1 cellular context compared by ENCODE assay signal in the genomic region with DNA sequence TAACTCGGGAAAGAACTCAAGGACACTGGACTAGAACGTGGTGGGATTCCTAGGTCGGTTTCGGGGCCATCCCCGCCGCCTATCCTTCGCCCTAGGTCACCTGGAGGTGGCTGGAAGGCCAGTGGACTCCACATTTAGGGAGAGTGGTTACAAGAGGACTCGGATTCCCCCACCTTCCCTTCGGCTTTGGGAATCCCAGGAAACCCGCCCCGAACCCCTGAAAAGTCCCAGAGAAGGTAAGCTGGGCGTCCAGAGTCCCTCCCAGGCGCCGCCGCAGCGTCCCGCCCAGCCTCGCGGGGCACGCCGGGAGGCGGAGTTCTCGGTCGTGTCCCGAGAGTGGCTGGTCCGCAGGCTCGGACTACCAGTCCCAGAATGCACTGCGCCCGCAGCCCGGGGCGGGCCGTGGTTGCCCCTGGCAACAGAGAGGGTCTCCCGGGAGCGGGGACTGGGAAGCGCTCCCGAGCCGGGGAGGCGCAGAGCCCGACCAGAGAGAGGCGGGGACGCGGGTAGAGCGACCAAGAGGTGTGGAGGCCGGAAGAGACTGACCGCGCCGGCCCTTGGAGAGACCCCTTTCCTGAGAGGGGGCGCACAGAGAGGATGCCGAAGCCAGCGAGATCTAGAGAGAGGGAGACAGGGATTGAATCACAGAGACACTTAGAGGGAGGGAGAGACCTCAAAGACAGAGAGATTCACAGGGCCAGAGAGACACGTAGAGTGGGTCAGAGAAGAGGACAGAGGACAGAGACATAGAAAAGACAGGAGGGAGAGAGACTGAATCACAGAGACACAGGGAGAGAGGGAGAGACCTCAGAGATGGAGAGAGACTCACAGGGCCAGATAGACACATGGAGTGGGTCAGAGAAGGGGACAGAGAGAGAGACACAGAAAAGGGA.
A peak's percentile ranks its signal among the peaks of the same experiment; 100 is the strongest.
TF ChIP-seq lines count a peak whose summit lies in the region.

No MANE protein-coding gene starts in this region.

TF ChIP-seq in K562, 482 proteins besides CTCF, POLR2A, EP300 and RAD21 (continued from another document and continues in another):
- TF ChIP-seq NR0B1 (IDR thresholded peaks at IDR 0.05; ENCODE audit: partially characterized antibody): no peak
- no peak for TF ChIP-seq TFAM (CRISPR knock-in tag; conservative IDR thresholded peaks at IDR 0.05)
- no peak for TF ChIP-seq SPI1 (IDR thresholded peaks at IDR 0.05; ENCODE audit: borderline replicate concordance, low read depth, low read length)
- TF ChIP-seq ZNF354B (CRISPR knock-in tag; IDR thresholded peaks at IDR 0.05): no peak
- 0 out of 2 replicates have a peak, but pooled peaks have one; percentile 42 for TF ChIP-seq ZNF175 (CRISPR knock-in tag; IDR thresholded peaks at IDR 0.05; ENCODE audit: low read depth)
- TF ChIP-seq E2F8 (IDR thresholded peaks at IDR 0.05; ENCODE audit: low read depth, partially characterized antibody): no peak
- TF ChIP-seq JUN (IDR thresholded peaks at IDR 0.05; ENCODE audit: borderline replicate concordance, low read depth, low read length): no peak
- TF ChIP-seq JUN (CRISPR knock-in tag; IDR thresholded peaks at IDR 0.05; ENCODE audit: borderline replicate concordance): no peak
- TF ChIP-seq MAZ (CRISPR knock-in tag; conservative IDR thresholded peaks at IDR 0.05 in 1 of 2, IDR thresholded peaks at IDR 0.05 in 1 of 2): peak; percentile 62 to 76; a peak in 2 of 4 replicates
- no peak for TF ChIP-seq BRD9 (IDR thresholded peaks at IDR 0.05; ENCODE audit: low read depth, partially characterized antibody)
- TF ChIP-seq, protein P1, sequence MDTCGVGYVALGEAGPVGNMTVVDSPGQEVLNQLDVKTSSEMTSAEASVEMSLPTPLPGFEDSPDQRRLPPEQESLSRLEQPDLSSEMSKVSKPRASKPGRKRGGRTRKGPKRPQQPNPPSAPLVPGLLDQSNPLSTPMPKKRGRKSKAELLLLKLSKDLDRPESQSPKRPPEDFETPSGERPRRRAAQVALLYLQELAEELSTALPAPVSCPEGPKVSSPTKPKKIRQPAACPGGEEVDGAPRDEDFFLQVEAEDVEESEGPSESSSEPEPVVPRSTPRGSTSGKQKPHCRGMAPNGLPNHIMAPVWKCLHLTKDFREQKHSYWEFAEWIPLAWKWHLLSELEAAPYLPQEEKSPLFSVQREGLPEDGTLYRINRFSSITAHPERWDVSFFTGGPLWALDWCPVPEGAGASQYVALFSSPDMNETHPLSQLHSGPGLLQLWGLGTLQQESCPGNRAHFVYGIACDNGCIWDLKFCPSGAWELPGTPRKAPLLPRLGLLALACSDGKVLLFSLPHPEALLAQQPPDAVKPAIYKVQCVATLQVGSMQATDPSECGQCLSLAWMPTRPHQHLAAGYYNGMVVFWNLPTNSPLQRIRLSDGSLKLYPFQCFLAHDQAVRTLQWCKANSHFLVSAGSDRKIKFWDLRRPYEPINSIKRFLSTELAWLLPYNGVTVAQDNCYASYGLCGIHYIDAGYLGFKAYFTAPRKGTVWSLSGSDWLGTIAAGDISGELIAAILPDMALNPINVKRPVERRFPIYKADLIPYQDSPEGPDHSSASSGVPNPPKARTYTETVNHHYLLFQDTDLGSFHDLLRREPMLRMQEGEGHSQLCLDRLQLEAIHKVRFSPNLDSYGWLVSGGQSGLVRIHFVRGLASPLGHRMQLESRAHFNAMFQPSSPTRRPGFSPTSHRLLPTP (IDR thresholded peaks at IDR 0.05; ENCODE audit: borderline replicate concordance, extremely low read depth, insufficient read length): no peak
- TF ChIP-seq CBX5 (IDR thresholded peaks at IDR 0.05; ENCODE audit: borderline replicate concordance, low read depth): no peak
- TF ChIP-seq, protein P2, sequence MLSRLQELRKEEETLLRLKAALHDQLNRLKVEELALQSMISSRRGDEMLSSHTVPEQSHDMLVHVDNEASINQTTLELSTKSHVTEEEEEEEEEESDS (CRISPR knock-in tag; IDR thresholded peaks at IDR 0.05): no peak
- no peak for TF ChIP-seq SUPT5H (IDR thresholded peaks at IDR 0.05)
- TF ChIP-seq GTF2F1 (IDR thresholded peaks at IDR 0.05; ENCODE audit: low read depth, low read length): no peak
- TF ChIP-seq HES1 (IDR thresholded peaks at IDR 0.05; ENCODE audit: low read depth): no peak
- TF ChIP-seq ETV5 (CRISPR knock-in tag; IDR thresholded peaks at IDR 0.05; ENCODE audit: low read depth): no peak
- TF ChIP-seq, protein P3, sequence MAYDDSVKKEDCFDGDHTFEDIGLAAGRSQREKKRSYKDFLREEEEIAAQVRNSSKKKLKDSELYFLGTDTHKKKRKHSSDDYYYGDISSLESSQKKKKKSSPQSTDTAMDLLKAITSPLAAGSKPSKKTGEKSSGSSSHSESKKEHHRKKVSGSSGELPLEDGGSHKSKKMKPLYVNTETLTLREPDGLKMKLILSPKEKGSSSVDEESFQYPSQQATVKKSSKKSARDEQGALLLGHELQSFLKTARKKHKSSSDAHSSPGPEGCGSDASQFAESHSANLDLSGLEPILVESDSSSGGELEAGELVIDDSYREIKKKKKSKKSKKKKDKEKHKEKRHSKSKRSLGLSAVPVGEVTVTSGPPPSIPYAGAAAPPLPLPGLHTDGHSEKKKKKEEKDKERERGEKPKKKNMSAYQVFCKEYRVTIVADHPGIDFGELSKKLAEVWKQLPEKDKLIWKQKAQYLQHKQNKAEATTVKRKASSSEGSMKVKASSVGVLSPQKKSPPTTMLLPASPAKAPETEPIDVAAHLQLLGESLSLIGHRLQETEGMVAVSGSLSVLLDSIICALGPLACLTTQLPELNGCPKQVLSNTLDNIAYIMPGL (CRISPR knock-in tag; IDR thresholded peaks at IDR 0.05): no peak
- no peak for TF ChIP-seq ZNF699 (CRISPR knock-in tag; IDR thresholded peaks at IDR 0.05; ENCODE audit: insufficient replicate concordance)
- no peak for TF ChIP-seq ZNF583 (CRISPR knock-in tag; IDR thresholded peaks at IDR 0.05)
- TF ChIP-seq CBX1 (IDR thresholded peaks at IDR 0.05; ENCODE audit: low read depth): no peak
- TF ChIP-seq MTA2 (IDR thresholded peaks at IDR 0.05; ENCODE audit: low read depth): no peak
- TF ChIP-seq MECOM (CRISPR knock-in tag; IDR thresholded peaks at IDR 0.05): no peak
- no peak for TF ChIP-seq DLX4 (CRISPR knock-in tag; IDR thresholded peaks at IDR 0.05)
- TF ChIP-seq, protein P4, sequence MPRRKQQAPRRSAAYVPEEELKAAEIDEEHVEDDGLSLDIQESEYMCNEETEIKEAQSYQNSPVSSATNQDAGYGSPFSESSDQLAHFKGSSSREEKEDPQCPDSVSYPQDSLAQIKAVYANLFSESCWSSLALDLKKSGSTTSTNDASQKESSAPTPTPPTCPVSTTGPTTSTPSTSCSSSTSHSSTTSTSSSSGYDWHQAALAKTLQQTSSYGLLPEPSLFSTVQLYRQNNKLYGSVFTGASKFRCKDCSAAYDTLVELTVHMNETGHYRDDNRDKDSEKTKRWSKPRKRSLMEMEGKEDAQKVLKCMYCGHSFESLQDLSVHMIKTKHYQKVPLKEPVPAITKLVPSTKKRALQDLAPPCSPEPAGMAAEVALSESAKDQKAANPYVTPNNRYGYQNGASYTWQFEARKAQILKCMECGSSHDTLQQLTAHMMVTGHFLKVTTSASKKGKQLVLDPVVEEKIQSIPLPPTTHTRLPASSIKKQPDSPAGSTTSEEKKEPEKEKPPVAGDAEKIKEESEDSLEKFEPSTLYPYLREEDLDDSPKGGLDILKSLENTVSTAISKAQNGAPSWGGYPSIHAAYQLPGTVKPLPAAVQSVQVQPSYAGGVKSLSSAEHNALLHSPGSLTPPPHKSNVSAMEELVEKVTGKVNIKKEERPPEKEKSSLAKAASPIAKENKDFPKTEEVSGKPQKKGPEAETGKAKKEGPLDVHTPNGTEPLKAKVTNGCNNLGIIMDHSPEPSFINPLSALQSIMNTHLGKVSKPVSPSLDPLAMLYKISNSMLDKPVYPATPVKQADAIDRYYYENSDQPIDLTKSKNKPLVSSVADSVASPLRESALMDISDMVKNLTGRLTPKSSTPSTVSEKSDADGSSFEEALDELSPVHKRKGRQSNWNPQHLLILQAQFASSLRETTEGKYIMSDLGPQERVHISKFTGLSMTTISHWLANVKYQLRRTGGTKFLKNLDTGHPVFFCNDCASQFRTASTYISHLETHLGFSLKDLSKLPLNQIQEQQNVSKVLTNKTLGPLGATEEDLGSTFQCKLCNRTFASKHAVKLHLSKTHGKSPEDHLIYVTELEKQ (CRISPR knock-in tag; IDR thresholded peaks at IDR 0.05): no peak
- TF ChIP-seq EWSR1 (IDR thresholded peaks at IDR 0.05; ENCODE audit: borderline replicate concordance, low read depth, partially characterized antibody): no peak
- TF ChIP-seq, protein P5, sequence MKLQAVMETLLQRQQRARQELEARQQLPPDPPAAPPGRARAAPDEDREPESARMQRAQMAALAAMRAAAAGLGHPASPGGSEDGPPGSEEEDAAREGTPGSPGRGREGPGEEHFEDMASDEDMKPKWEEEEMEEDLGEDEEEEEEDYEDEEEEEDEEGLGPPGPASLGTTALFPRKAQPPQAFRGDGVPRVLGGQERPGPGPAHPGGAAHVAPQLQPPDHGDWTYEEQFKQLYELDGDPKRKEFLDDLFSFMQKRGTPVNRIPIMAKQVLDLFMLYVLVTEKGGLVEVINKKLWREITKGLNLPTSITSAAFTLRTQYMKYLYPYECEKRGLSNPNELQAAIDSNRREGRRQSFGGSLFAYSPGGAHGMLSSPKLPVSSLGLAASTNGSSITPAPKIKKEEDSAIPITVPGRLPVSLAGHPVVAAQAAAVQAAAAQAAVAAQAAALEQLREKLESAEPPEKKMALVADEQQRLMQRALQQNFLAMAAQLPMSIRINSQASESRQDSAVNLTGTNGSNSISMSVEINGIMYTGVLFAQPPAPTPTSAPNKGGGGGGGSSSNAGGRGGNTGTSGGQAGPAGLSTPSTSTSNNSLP (IDR thresholded peaks at IDR 0.05; ENCODE audit: borderline replicate concordance, low read depth, low read length): no peak
- no peak for TF ChIP-seq ZKSCAN1 (IDR thresholded peaks at IDR 0.05; ENCODE audit: low read depth, low read length)
- TF ChIP-seq BRF1 (IDR thresholded peaks at IDR 0.05; ENCODE audit: borderline replicate concordance, extremely low read depth, insufficient read length): no peak
- peak; percentile 51 for TF ChIP-seq RBFOX2 (IDR thresholded peaks at IDR 0.05; ENCODE audit: low read depth, low read length)
- no peak for TF ChIP-seq E2F4 (CRISPR knock-in tag; IDR thresholded peaks at IDR 0.05; ENCODE audit: low read depth)
- TF ChIP-seq CBFA2T2 (conservative IDR thresholded peaks at IDR 0.05): no peak
- no peak for TF ChIP-seq PHB (CRISPR knock-in tag; IDR thresholded peaks at IDR 0.05)
- TF ChIP-seq TCF7 (IDR thresholded peaks at IDR 0.05; ENCODE audit: borderline replicate concordance): no peak
- no peak for TF ChIP-seq EHMT2 (IDR thresholded peaks at IDR 0.05)
- 0 out of 2 replicates have a peak, but pooled peaks have one; percentile 54 for TF ChIP-seq DIDO1 (tag; IDR thresholded peaks at IDR 0.05; ENCODE audit: low read depth)
- TF ChIP-seq, protein P6, sequence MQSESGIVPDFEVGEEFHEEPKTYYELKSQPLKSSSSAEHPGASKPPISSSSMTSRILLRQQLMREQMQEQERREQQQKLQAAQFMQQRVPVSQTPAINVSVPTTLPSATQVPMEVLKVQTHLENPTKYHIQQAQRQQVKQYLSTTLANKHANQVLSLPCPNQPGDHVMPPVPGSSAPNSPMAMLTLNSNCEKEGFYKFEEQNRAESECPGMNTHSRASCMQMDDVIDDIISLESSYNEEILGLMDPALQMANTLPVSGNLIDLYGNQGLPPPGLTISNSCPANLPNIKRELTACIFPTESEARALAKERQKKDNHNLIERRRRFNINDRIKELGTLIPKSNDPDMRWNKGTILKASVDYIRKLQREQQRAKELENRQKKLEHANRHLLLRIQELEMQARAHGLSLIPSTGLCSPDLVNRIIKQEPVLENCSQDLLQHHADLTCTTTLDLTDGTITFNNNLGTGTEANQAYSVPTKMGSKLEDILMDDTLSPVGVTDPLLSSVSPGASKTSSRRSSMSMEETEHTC (IDR thresholded peaks at IDR 0.05): no peak
- peak; percentile 3 for TF ChIP-seq SP2 (IDR thresholded peaks at IDR 0.05; ENCODE audit: extremely low read depth, low read depth, low read length, poor library complexity, severe bottlenecking)
